In genomic region chr12:109301643-109302176, GRCh38 we compare ENCODE assay signal across 25 cellular contexts. TPM values are rescaled to one million over a fixed set of nuclear protein-coding genes. Genes with fewer than 3 reads are reported as not detected.
"Had no signal": no experiment of that assay in that cellular context is flagged by ENCODE, and none has a peak within 500 bp of the region (broad histone marks: within the 10 kb centered on the region; RNA-seq: fewer than 3 reads in every experiment).

No MANE protein-coding gene starts in this region.

- H3K27me3 ChIP-seq: thyroid gland had no signal

- H3K27ac ChIP-seq: breast epithelium, colonic mucosa, dorsolateral prefrontal cortex, esophagus squamous epithelium, gastrocnemius medialis, lower lobe of right lung, thyroid gland, WERI-Rb-1 had no signal

- H3K4me3 ChIP-seq: breast epithelium, colonic mucosa, dorsolateral prefrontal cortex, esophagus squamous epithelium, gastrocnemius medialis, lower lobe of right lung, mucosa of descending colon, thyroid gland had no signal

- H3K36me3 ChIP-seq: breast epithelium, colonic mucosa, esophagus squamous epithelium, gastrocnemius medialis, lower lobe of right lung, thyroid gland, WERI-Rb-1 had no signal

- FAIRE-seq: small intestine had no signal

- DNase-seq: activated naive CD4-positive, alpha-beta T cell; activated T-cell treated with anti-CD3 and anti-CD28 coated beads, Interleukin-2, amount 50 U/mL, for 1 hour; colonic mucosa; dorsolateral prefrontal cortex; effector memory CD8-positive, alpha-beta T cell; esophagus squamous epithelium; gastrocnemius medialis; head of caudate nucleus; lower lobe of right lung; mesendoderm; mucosa of descending colon; nephron progenitor cell; occipital lobe; small intestine; stimulated activated CD4-positive, alpha-beta T cell treated with anti-CD3 and anti-CD28 coated beads, Interleukin-15, amount 100 ng/mL, for 24 hours; stimulated activated CD4-positive, alpha-beta T cell treated with anti-CD3 and anti-CD28 coated beads, Interleukin-2, amount 100 ng/mL, for 48 hours; stimulated activated naive CD8-positive, alpha-beta T cell treated with anti-CD3 and anti-CD28 coated beads, Interleukin-15, Interleukin-2, amounts not matched to agents 100 U/mL and 50 U/mL, for 24 hours; substantia nigra; thyroid gland; WERI-Rb-1 had no signal

- H3K4me1 ChIP-seq: breast epithelium, colonic mucosa, gastrocnemius medialis, lower lobe of right lung, thyroid gland had no signal

- H3K9me3 ChIP-seq: breast epithelium, colonic mucosa, esophagus squamous epithelium, gastrocnemius medialis, lower lobe of right lung, mucosa of descending colon, thyroid gland had no signal

RNA-seq across cellular contexts. Expression of gene FOXN4, which starts 7.4 kb away (rescaled TPM):
- total RNA-seq: breast epithelium, colonic mucosa, esophagus squamous epithelium, gastrocnemius medialis, kidney epithelial cell, lower lobe of right lung, sciatic nerve, thyroid gland, ureter had no signal
- polyA plus RNA-seq: small intestine had no signal

RNA-seq across cellular contexts. Expression of gene MYO1H, which starts 46.0 kb away (rescaled TPM):
- total RNA-seq: gastrocnemius medialis, kidney epithelial cell, left lobe of liver, sciatic nerve, ureter had no signal
- polyA plus RNA-seq: small intestine had no signal
